ENCODE assay signal across 11 cellular contexts in the genomic region with DNA sequence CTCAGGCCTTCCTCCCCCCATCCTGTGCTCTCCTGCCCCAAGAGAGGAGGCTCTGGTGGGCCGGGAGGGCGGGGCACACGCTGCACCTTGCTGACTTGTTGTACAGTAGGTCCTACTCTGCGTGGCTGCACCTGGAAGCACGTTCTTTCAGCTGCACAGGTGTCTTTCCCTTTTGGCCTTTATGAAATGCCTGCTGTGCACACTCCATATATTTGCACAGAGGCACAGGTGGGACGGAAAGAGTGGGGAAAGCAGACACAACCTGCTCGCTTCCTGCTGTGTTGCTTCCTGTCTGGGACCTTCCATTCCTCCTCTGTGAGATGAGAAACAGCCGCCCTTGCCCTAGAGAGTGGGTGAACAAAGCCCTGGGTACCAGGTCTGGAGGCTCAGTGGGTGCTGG. TPM values are rescaled to one million over a fixed set of nuclear protein-coding genes. Genes with fewer than 3 reads are reported as not detected.
DNase-seq lines count a peak whose midpoint lies in the region; ATAC-seq and TF ChIP-seq lines count a peak whose summit lies in the region.
"Had no signal": no experiment of that assay in that cellular context is flagged by ENCODE, and none has a peak within 500 bp of the region (broad histone marks: within the 10 kb centered on the region; RNA-seq: fewer than 3 reads in every experiment).

No MANE protein-coding gene starts in this region.

- H4K5ac ChIP-seq in IMR-90 (ENCODE audit: low read depth, low read length) = no peak overlapping the region

- H3K18ac ChIP-seq in IMR-90 (ENCODE audit: low read depth, low read length) = no peak overlapping the region

- intact Hi-C loops in CD8-positive, alpha-beta T cell (cut with DNase I, micrococcal nuclease) = no loop called here
- intact Hi-C loops in IMR-90 (cut with micrococcal nuclease) (no loop called here), left lung (cut with DNase I) (no loop called here)

- H2AFZ ChIP-seq in IMR-90 (replicated peaks; ENCODE audit: low read length, poor library complexity) = peak overlapping the region; percentile 48

- no peaks in the 10 kb centered on the region for H3K27me3 ChIP-seq in CD8-positive, alpha-beta T cell (ENCODE audit: insufficient read depth, low read length)
- H3K27me3 ChIP-seq in IMR-90 (ENCODE audit: control insufficient read depth, insufficient read depth, low read length) = no peaks in the 10 kb centered on the region
- no peaks in the 10 kb centered on the region for H3K27me3 ChIP-seq in left lung

- no peak overlapping the region for H3K4me3 ChIP-seq in CD8-positive, alpha-beta T cell (ENCODE audit: low read depth, low read length)
- H3K4me3 ChIP-seq in IMR-90 (ENCODE audit: insufficient read depth, low read depth, low read length) = no peak overlapping the region
- no peak overlapping the region for H3K4me3 ChIP-seq in left lung

- no peak for TF ChIP-seq POLR2A in IMR-90 (IDR thresholded peaks at IDR 0.05; ENCODE audit: low read depth, low read length)

- H4K8ac ChIP-seq in IMR-90 (ENCODE audit: low read depth in 2 of 2, low read length in 2 of 2) = no peak overlapping the region

- H2BK20ac ChIP-seq in IMR-90 (ENCODE audit: low read depth, low read length) = no peak overlapping the region

- dilution Hi-C loops in IMR-90 (cut with HindIII; ENCODE audit: low sequenced_read_pairs, unreplicated experiment) = no loop called here

- no peak overlapping the region for H3K56ac ChIP-seq in IMR-90 (ENCODE audit: extremely low read depth, insufficient read depth, low read length)

- in situ Hi-C loops in IMR-90 (cut with MboI; ENCODE audit: low sequenced_read_pairs) = no loop called here

- peak overlapping the region; percentile 82 for H3K27ac Mint-ChIP-seq in CD8-positive, alpha-beta T cell
- H3K27ac Mint-ChIP-seq in activated naive CD8-positive, alpha-beta T cell treated with anti-CD3 and anti-CD28 coated beads, Interleukin-2, amount 10 ng/mL, durations not matched to agents 7 days and 5 days = peak overlapping the region; percentile 95
- H3K27ac Mint-ChIP-seq in effector memory CD8-positive, alpha-beta T cell = peak overlapping the region in 1 of 2 donors; percentile 44
- H3K27ac Mint-ChIP-seq: activated B cell treated with CpG ODN at 0.5 μM for 24 hours had no signal

- H4K20me1 ChIP-seq in IMR-90 (ENCODE audit: insufficient read depth, low read length) = peaks cover 16% of the 10 kb centered on the region

- H3K79me1 ChIP-seq in IMR-90 (ENCODE audit: low read depth in 1 of 2, low read length in 2 of 2) = peaks cover 32 to 58% of the 10 kb centered on the region in 2 experiments

- H3K36me3 Mint-ChIP-seq in CD8-positive, alpha-beta T cell = peaks cover 43% of the 10 kb centered on the region
- peaks cover 16% of the 10 kb centered on the region for H3K36me3 Mint-ChIP-seq in activated naive CD8-positive, alpha-beta T cell treated with anti-CD3 and anti-CD28 coated beads, Interleukin-2, amount 10 ng/mL, durations not matched to agents 7 days and 5 days
- H3K36me3 Mint-ChIP-seq in effector memory CD8-positive, alpha-beta T cell (ENCODE audit: insufficient read depth) = peaks cover 19% of the 10 kb centered on the region

- peaks cover 3% of the 10 kb centered on the region for H3K36me3 ChIP-seq in CD8-positive, alpha-beta T cell (ENCODE audit: insufficient read depth, low read length)
- H3K36me3 ChIP-seq in IMR-90 (ENCODE audit: control insufficient read depth, insufficient read depth, low read length) = peaks cover 7% of the 10 kb centered on the region
- H3K36me3 ChIP-seq in left lung = no peaks in the 10 kb centered on the region

- no peak for TF ChIP-seq RAD21 in IMR-90 (IDR thresholded peaks at IDR 0.05; ENCODE audit: low read length)

- no peak overlapping the region for H3K4me3 Mint-ChIP-seq in CD8-positive, alpha-beta T cell
- peak overlapping the region; percentile 81 for H3K4me3 Mint-ChIP-seq in activated naive CD8-positive, alpha-beta T cell treated with anti-CD3 and anti-CD28 coated beads, Interleukin-2, amount 10 ng/mL, durations not matched to agents 7 days and 5 days
- H3K4me3 Mint-ChIP-seq in effector memory CD8-positive, alpha-beta T cell = peak overlapping the region in 1 of 2 donors; percentile 27
- H3K4me3 Mint-ChIP-seq: activated B cell treated with CpG ODN at 0.5 μM for 24 hours had no signal

- no peaks in the 10 kb centered on the region for H3K27me3 Mint-ChIP-seq in CD8-positive, alpha-beta T cell (ENCODE audit: low read depth)
- H3K27me3 Mint-ChIP-seq in activated naive CD8-positive, alpha-beta T cell treated with anti-CD3 and anti-CD28 coated beads, Interleukin-2, amount 10 ng/mL, durations not matched to agents 7 days and 5 days = no peaks in the 10 kb centered on the region
- no peaks in the 10 kb centered on the region for H3K27me3 Mint-ChIP-seq in effector memory CD8-positive, alpha-beta T cell
- H3K27me3 Mint-ChIP-seq: activated B cell treated with CpG ODN at 0.5 μM for 24 hours had no signal

- no peak overlapping the region for H2BK5ac ChIP-seq in IMR-90 (ENCODE audit: low read depth, low read length, poor library complexity, severe bottlenecking)

- H3K23ac ChIP-seq in IMR-90 (ENCODE audit: low read depth, low read length) = no peak overlapping the region

- peaks cover 55% of the 10 kb centered on the region for H3K4me1 ChIP-seq in CD8-positive, alpha-beta T cell (ENCODE audit: insufficient read depth, low read length)
- peaks cover 13% of the 10 kb centered on the region for H3K4me1 ChIP-seq in IMR-90 (ENCODE audit: control insufficient read depth, insufficient read depth, low read length)
- peaks cover 0 to 40% of the 10 kb centered on the region in 2 donors for H3K4me1 ChIP-seq in left lung

- peak in 2 of 7 experiments; percentile 17 to 20 for DNase-seq in CD8-positive, alpha-beta T cell
- no peak for DNase-seq in IMR-90
- DNase-seq in NCI-H345 (lab: John Stamatoyannopoulos, UW) = peak; percentile 97
- no peak for DNase-seq in activated naive CD8-positive, alpha-beta T cell treated with anti-CD3 and anti-CD28 coated beads, Interleukin-2, amount 10 ng/mL, durations not matched to agents 7 days and 5 days
- DNase-seq in left lung = no peak
- DNase-seq in effector memory CD8-positive, alpha-beta T cell = no peak
- no peak for DNase-seq in epidermal melanocyte (ENCODE audit: insufficient read length, low spot score)
- DNase-seq: activated B cell treated with CpG ODN at 0.5 μM for 24 hours; stimulated activated CD4-positive, alpha-beta T cell treated with anti-CD3 and anti-CD28 coated beads, Interleukin-2, amount 100 ng/mL, for 48 hours had no signal

- no peak overlapping the region for H2BK120ac ChIP-seq in IMR-90 (ENCODE audit: low read depth, low read length)

- H3K14ac ChIP-seq in IMR-90 (replicated peaks; ENCODE audit: low read depth, low read length) = no peak overlapping the region

- H3K4me2 ChIP-seq in IMR-90 (ENCODE audit: low read depth, low read length) = no peak overlapping the region

- ATAC-seq in CD8-positive, alpha-beta T cell = no peak
- ATAC-seq in IMR-90 (ENCODE audit: low read depth) = no peak
- ATAC-seq in activated naive CD8-positive, alpha-beta T cell treated with anti-CD3 and anti-CD28 coated beads, Interleukin-2, amount 10 ng/mL, durations not matched to agents 7 days and 5 days (ENCODE audit: low read depth) = no peak
- ATAC-seq in left lung = no peak
- ATAC-seq in effector memory CD8-positive, alpha-beta T cell (replicated peaks) = no peak
- no peak for ATAC-seq in HG03196 (IDR thresholded peaks at IDR 0.05; ENCODE audit: unreplicated experiment)
- ATAC-seq: Right ventricle myocardium inferior had no signal

- H3K27ac ChIP-seq in CD8-positive, alpha-beta T cell (ENCODE audit: low read depth, low read length) = peak overlapping the region; percentile 26
- H3K27ac ChIP-seq in IMR-90 (ENCODE audit: insufficient read depth, low read length) = no peak overlapping the region
- no peak overlapping the region for H3K27ac ChIP-seq in left lung

- 100% methylated on average over 1 of the region's 8 CpGs; no CpG with 5 or more reads in 1 of the 2 experiments for WGBS in IMR-90 (ENCODE audit: extremely low coverage in 2 of 2, insufficient read length in 1 of 2), 2 experiments

- peaks cover 14% of the 10 kb centered on the region for H3K9me1 ChIP-seq in IMR-90 (ENCODE audit: insufficient read depth, low read length)

- no peak for TF ChIP-seq CTCF in CD8-positive, alpha-beta T cell (IDR thresholded peaks at IDR 0.05)
- TF ChIP-seq CTCF in IMR-90 (conservative IDR thresholded peaks at IDR 0.05; ENCODE audit: low read depth, low read length) = no peak
- TF ChIP-seq CTCF in left lung (IDR thresholded peaks at IDR 0.05) = no peak

- no peak overlapping the region for H2BK15ac ChIP-seq in IMR-90 (ENCODE audit: low read depth, low read length)

- CTCF ChIA-PET in CD8-positive, alpha-beta T cell (lab: Charles Lee) = no interaction called here
- CTCF ChIA-PET in IMR-90 (lab: Yijun Ruan, JAX) = no interaction called here

- H3K9me3 Mint-ChIP-seq in CD8-positive, alpha-beta T cell = no peaks in the 10 kb centered on the region
- no peaks in the 10 kb centered on the region for H3K9me3 Mint-ChIP-seq in activated naive CD8-positive, alpha-beta T cell treated with anti-CD3 and anti-CD28 coated beads, Interleukin-2, amount 10 ng/mL, durations not matched to agents 7 days and 5 days
- H3K9me3 Mint-ChIP-seq in effector memory CD8-positive, alpha-beta T cell = no peaks in the 10 kb centered on the region
- H3K9me3 Mint-ChIP-seq: activated B cell treated with CpG ODN at 0.5 μM for 24 hours had no signal

- peaks cover 69% of the 10 kb centered on the region for H3K4me1 Mint-ChIP-seq in CD8-positive, alpha-beta T cell (ENCODE audit: low read depth)
- peaks cover 50% of the 10 kb centered on the region for H3K4me1 Mint-ChIP-seq in activated naive CD8-positive, alpha-beta T cell treated with anti-CD3 and anti-CD28 coated beads, Interleukin-2, amount 10 ng/mL, durations not matched to agents 7 days and 5 days
- peaks cover 38 to 40% of the 10 kb centered on the region in 2 donors for H3K4me1 Mint-ChIP-seq in effector memory CD8-positive, alpha-beta T cell (ENCODE audit: low read depth in 2 of 2)

- POLR2A ChIA-PET in CD8-positive, alpha-beta T cell (lab: Charles Lee) = no interaction called here
- POLR2A ChIA-PET in IMR-90 (lab: Charles Lee; ENCODE audit: unreplicated experiment) = interaction anchor here (0.7 kb wide), 1 partner anchor 48 kb away, joined by 12 read pairs; no protein-coding TSS in a partner anchor
- POLR2A ChIA-PET in activated naive CD8-positive, alpha-beta T cell treated with anti-CD3 and anti-CD28 coated beads, Interleukin-2, amount 10 ng/mL, durations not matched to agents 7 days and 5 days (lab: Charles Lee) = interaction anchor here (1.2 to 6.7 kb wide), 2 partner anchors 27 to 36 kb away, joined by 4 to 96 read pairs; no protein-coding TSS in a partner anchor

- H3K9ac ChIP-seq in IMR-90 (ENCODE audit: low read depth, low read length) = no peak overlapping the region

- H3K4ac ChIP-seq in IMR-90 (ENCODE audit: low read depth, low read length) = no peak overlapping the region

- H2AK9ac ChIP-seq in IMR-90 (replicated peaks; ENCODE audit: low read depth, low read length, poor library complexity) = no peak overlapping the region

- no TSS peak for BruUV-seq in IMR-90 (replicated peaks; lab: Mats Ljungman, UMichigan)

- no peak overlapping the region for H2AK5ac ChIP-seq in IMR-90 (ENCODE audit: low read depth, low read length)

- H4K91ac ChIP-seq in IMR-90 (ENCODE audit: insufficient read depth, low read depth, low read length) = no peak overlapping the region

- H3K9me3 ChIP-seq in CD8-positive, alpha-beta T cell (ENCODE audit: low read length) = no peaks in the 10 kb centered on the region
- H3K9me3 ChIP-seq in IMR-90 (ENCODE audit: control insufficient read depth, insufficient read depth, low read length) (no peaks in the 10 kb centered on the region), left lung (no peaks in the 10 kb centered on the region)

RNA-seq across cellular contexts. Expression of gene USP20, which starts 4.8 kb away (rescaled TPM):
- 10 to 100 TPM; 83.5 to 91.0 TPM for total RNA-seq in CD8-positive, alpha-beta T cell
- total RNA-seq in IMR-90 (2012; rRNA removed) (3.8 and 4.4 TPM in 2 replicates), left lung (10 to 100 TPM; 21.0 to 22.9 TPM)
- 21.6 and 26.4 TPM in 2 replicates for polyA plus RNA-seq in IMR-90 (2012; rRNA removed)
- 11.6 and 19.9 TPM in 2 replicates for polyA plus RNA-seq in IMR-90 (2012; cell fraction: cytosol; rRNA removed)
- 70.4 and 183 TPM in 2 replicates for polyA plus RNA-seq in IMR-90 (2012; cell fraction: nucleus; rRNA removed; ENCODE audit: low replicate concordance)
- 100 to 1,000 TPM; 107 to 111 TPM for total RNA-seq in activated naive CD8-positive, alpha-beta T cell treated with anti-CD3 and anti-CD28 coated beads, Interleukin-2, amount 10 ng/mL, durations not matched to agents 7 days and 5 days

RNA-seq across cellular contexts. Expression of gene C9orf78, which starts 4.9 kb away (rescaled TPM):
- 100 to 1,000 TPM; 176 to 190 TPM for total RNA-seq in CD8-positive, alpha-beta T cell
- total RNA-seq in IMR-90 (2012; rRNA removed) = 29.8 and 57.5 TPM in 2 replicates
- polyA plus RNA-seq in IMR-90 (2012; rRNA removed) = 36.7 and 46.0 TPM in 2 replicates
- polyA plus RNA-seq in IMR-90 (2012; cell fraction: cytosol; rRNA removed) = 18.7 and 18.8 TPM in 2 replicates
- 3.1 and 12.3 TPM in 2 replicates for polyA plus RNA-seq in IMR-90 (2012; cell fraction: nucleus; rRNA removed; ENCODE audit: low replicate concordance)
- 10 to 100 TPM; 71.4 to 73.4 TPM for total RNA-seq in activated naive CD8-positive, alpha-beta T cell treated with anti-CD3 and anti-CD28 coated beads, Interleukin-2, amount 10 ng/mL, durations not matched to agents 7 days and 5 days
- total RNA-seq in left lung = 10 to 100 TPM; 30.1 to 31.8 TPM

RNA-seq across cellular contexts. Expression of gene TOR1A, which starts 16.1 kb away (rescaled TPM):
- 10 to 100 TPM; 18.9 to 19.6 TPM for total RNA-seq in CD8-positive, alpha-beta T cell
- total RNA-seq in IMR-90 (2012; rRNA removed) (27.1 and 34.4 TPM in 2 replicates), left lung (10 to 100 TPM; 32.0 to 38.5 TPM)
- polyA plus RNA-seq in IMR-90 (2012; rRNA removed) = 67.5 and 74.2 TPM in 2 replicates
- polyA plus RNA-seq in IMR-90 (2012; cell fraction: cytosol; rRNA removed) = 38.0 and 47.1 TPM in 2 replicates
- 16.4 and 30.6 TPM in 2 replicates for polyA plus RNA-seq in IMR-90 (2012; cell fraction: nucleus; rRNA removed; ENCODE audit: low replicate concordance)
- 10 to 100 TPM; 46.6 to 47.2 TPM for total RNA-seq in activated naive CD8-positive, alpha-beta T cell treated with anti-CD3 and anti-CD28 coated beads, Interleukin-2, amount 10 ng/mL, durations not matched to agents 7 days and 5 days

RNA-seq across cellular contexts. Expression of gene TOR1B, which starts 37.0 kb away (rescaled TPM):
- 10 to 100 TPM; 21.3 to 22.4 TPM for total RNA-seq in CD8-positive, alpha-beta T cell
- total RNA-seq in IMR-90 (2012; rRNA removed) = 15.6 and 16.4 TPM in 2 replicates
- 20.5 and 21.0 TPM in 2 replicates for polyA plus RNA-seq in IMR-90 (2012; rRNA removed)
- 22.9 and 28.0 TPM in 2 replicates for polyA plus RNA-seq in IMR-90 (2012; cell fraction: cytosol; rRNA removed)
- polyA plus RNA-seq in IMR-90 (2012; cell fraction: nucleus; rRNA removed; ENCODE audit: low replicate concordance) = 15.8 and 20.5 TPM in 2 replicates
- total RNA-seq in activated naive CD8-positive, alpha-beta T cell treated with anti-CD3 and anti-CD28 coated beads, Interleukin-2, amount 10 ng/mL, durations not matched to agents 7 days and 5 days = 10 to 100 TPM; 28.6 TPM
- total RNA-seq in left lung = 10 to 100 TPM; 26.1 to 32.1 TPM
